19 cellular contexts compared by ENCODE assay signal in genomic region chr7:3021825-3022224, GRCh38. TPM values are rescaled to one million over a fixed set of nuclear protein-coding genes. Genes with fewer than 3 reads are reported as not detected.
A peak's percentile ranks its signal among the peaks of the same experiment; 100 is the strongest.
DNase-seq lines count a peak whose midpoint lies in the region; ATAC-seq and TF ChIP-seq lines count a peak whose summit lies in the region.
"Had no signal": no experiment of that assay in that cellular context is flagged by ENCODE, and none has a peak within 500 bp of the region (broad histone marks: within the 10 kb centered on the region; RNA-seq: fewer than 3 reads in every experiment).

No MANE protein-coding gene starts in this region.

- H2AFZ ChIP-seq in OCI-LY7 (ENCODE audit: low read length), result no peak overlapping the region

- H3K4me1 ChIP-seq in right atrium auricular region (no peaks in the 10 kb centered on the region), OCI-LY7 (ENCODE audit: insufficient read depth, low read length, poor library complexity, severe bottlenecking) (peaks cover 5% of the 10 kb centered on the region)
- H3K4me1 ChIP-seq: BE2C, Peyer's patch had no signal

- H3K9me3 ChIP-seq in right atrium auricular region (peaks cover 0 to 41% of the 10 kb centered on the region in 2 donors), OCI-LY7 (ENCODE audit: low read length) (peaks cover 27% of the 10 kb centered on the region; the same call in 1 of the 2 replicates)
- H3K9me3 ChIP-seq: BE2C had no signal

- no peaks in the 10 kb centered on the region for H3K9me2 ChIP-seq in OCI-LY7 (ENCODE audit: insufficient read depth, low read length)

- H3K36me3 ChIP-seq in right atrium auricular region (no peaks in the 10 kb centered on the region), OCI-LY7 (ENCODE audit: insufficient read depth, low read length) (peaks cover 48% of the 10 kb centered on the region)
- H3K36me3 ChIP-seq: BE2C, Peyer's patch had no signal

- POLR2A ChIA-PET in activated B cell treated with CpG ODN at 0.5 μM for 24 hours (lab: Charles Lee), result no interaction called here
- POLR2A ChIA-PET in OCI-LY7 (lab: Charles Lee), result interaction anchor here (0.6 kb wide), 1 partner anchor 64 kb away, joined by 7 read pairs; no protein-coding TSS in a partner anchor

- H4K20me1 ChIP-seq in OCI-LY7 (ENCODE audit: insufficient read depth, low read length), result no peaks in the 10 kb centered on the region

- H3K79me2 ChIP-seq in OCI-LY7 (ENCODE audit: insufficient read depth, low read depth, low read length), result peaks cover 3% of the 10 kb centered on the region; the same call in 1 of the 2 replicates

- DNase-seq in activated T-cell treated with anti-CD3 and anti-CD28 coated beads, Interleukin-2, amount 50 U/mL, for 72 hours, result no peak
- no peak for DNase-seq in activated T-cell treated with anti-CD3 and anti-CD28 coated beads, Interleukin-2, amount 50 U/mL, for 48 hours
- DNase-seq in activated B cell treated with CpG ODN at 0.5 μM for 24 hours, result no peak
- no peak for DNase-seq in immature natural killer cell
- DNase-seq in right atrium auricular region (ENCODE audit: low spot score), result no peak
- DNase-seq in OCI-LY7 (ENCODE audit: low spot score), result no peak
- DNase-seq: BE2C; Calu3; CD4-positive, alpha-beta memory T cell; DMS53; EL; MM.1S; NCI-H1092; NCI-H1436 treated with DMSO at 0.1 percent for 48 hours; NCI-H2029 had no signal

- no peak for TF ChIP-seq CTCF in activated B cell treated with CpG ODN at 0.5 μM for 24 hours (IDR thresholded peaks at IDR 0.05)
- TF ChIP-seq CTCF in right atrium auricular region (IDR thresholded peaks at IDR 0.05), result no peak
- no peak for TF ChIP-seq CTCF in OCI-LY7 (conservative IDR thresholded peaks at IDR 0.05; ENCODE audit: low read length)

- H3K36me3 Mint-ChIP-seq in activated T-cell treated with anti-CD3 and anti-CD28 coated beads, Interleukin-2, amount 50 U/mL, for 72 hours (ENCODE audit: insufficient read depth in 2 of 2), result peaks cover 33 to 58% of the 10 kb centered on the region in 2 donors
- H3K36me3 Mint-ChIP-seq in activated B cell treated with CpG ODN at 0.5 μM for 24 hours (ENCODE audit: low read depth) (peaks cover 76% of the 10 kb centered on the region), immature natural killer cell (peaks cover 38 to 52% (median 50%) of the 10 kb centered on the region in 3 donors)
- peaks cover 83% of the 10 kb centered on the region for H3K36me3 Mint-ChIP-seq in stimulated activated memory B cell treated with anti-CD40 and anti-IgM and Interleukin-4, amounts not matched to agents 10 μg/mL and 1 μg/mL and 100 μg/mL, for 72 hours

- H3K27ac ChIP-seq in right atrium auricular region (no peak overlapping the region), OCI-LY7 (ENCODE audit: low read depth, low read length, poor library complexity, severe bottlenecking) (no peak overlapping the region)
- H3K27ac ChIP-seq: Peyer's patch had no signal

- no peaks in the 10 kb centered on the region for H3K27me3 Mint-ChIP-seq in activated T-cell treated with anti-CD3 and anti-CD28 coated beads, Interleukin-2, amount 50 U/mL, for 72 hours (ENCODE audit: low read depth)
- H3K27me3 Mint-ChIP-seq in activated B cell treated with CpG ODN at 0.5 μM for 24 hours (no peaks in the 10 kb centered on the region), immature natural killer cell (ENCODE audit: low read depth in 3 of 3) (peaks cover 0 to 6% (median 0%) of the 10 kb centered on the region in 3 donors)
- H3K27me3 Mint-ChIP-seq in stimulated activated memory B cell treated with anti-CD40 and anti-IgM and Interleukin-4, amounts not matched to agents 10 μg/mL and 1 μg/mL and 100 μg/mL, for 72 hours, result no peaks in the 10 kb centered on the region
- H3K27me3 Mint-ChIP-seq: CD4-positive, alpha-beta memory T cell had no signal

- no peak overlapping the region for H3K4me3 Mint-ChIP-seq in activated T-cell treated with anti-CD3 and anti-CD28 coated beads, Interleukin-2, amount 50 U/mL, for 72 hours
- H3K4me3 Mint-ChIP-seq in activated B cell treated with CpG ODN at 0.5 μM for 24 hours (no peak overlapping the region), immature natural killer cell (peak overlapping the region in 1 of 5 donors; percentile 3)
- no peak overlapping the region for H3K4me3 Mint-ChIP-seq in stimulated activated memory B cell treated with anti-CD40 and anti-IgM and Interleukin-4, amounts not matched to agents 10 μg/mL and 1 μg/mL and 100 μg/mL, for 72 hours

- ATAC-seq in activated T-cell treated with anti-CD3 and anti-CD28 coated beads, Interleukin-2, amount 50 U/mL, for 72 hours (replicated peaks in 1 of 2), result no peak
- ATAC-seq in activated B cell treated with CpG ODN at 0.5 μM for 24 hours (ENCODE audit: low read depth), result no peak
- ATAC-seq in stimulated activated memory B cell treated with anti-CD40 and anti-IgM and Interleukin-4, amounts not matched to agents 10 μg/mL and 1 μg/mL and 100 μg/mL, for 72 hours, result no peak
- ATAC-seq: Right ventricle myocardium inferior had no signal

- H3K4me3 ChIP-seq in right atrium auricular region, result no peak overlapping the region
- H3K4me3 ChIP-seq in OCI-LY7 (ENCODE audit: low read depth, low read length, poor library complexity, severe bottlenecking), result no peak overlapping the region
- H3K4me3 ChIP-seq: Peyer's patch had no signal

- H3K27me3 ChIP-seq in right atrium auricular region, result no peaks in the 10 kb centered on the region
- H3K27me3 ChIP-seq: BE2C, Peyer's patch had no signal

- peaks cover 12% of the 10 kb centered on the region for H3K4me1 Mint-ChIP-seq in activated T-cell treated with anti-CD3 and anti-CD28 coated beads, Interleukin-2, amount 50 U/mL, for 72 hours (ENCODE audit: low read depth)
- peaks cover 28% of the 10 kb centered on the region for H3K4me1 Mint-ChIP-seq in activated B cell treated with CpG ODN at 0.5 μM for 24 hours
- H3K4me1 Mint-ChIP-seq in immature natural killer cell, result peaks cover 57 to 83% of the 10 kb centered on the region in 2 donors
- H3K4me1 Mint-ChIP-seq in stimulated activated memory B cell treated with anti-CD40 and anti-IgM and Interleukin-4, amounts not matched to agents 10 μg/mL and 1 μg/mL and 100 μg/mL, for 72 hours, result peaks cover 38% of the 10 kb centered on the region

- no TSS peak for BruUV-seq in OCI-LY7 (replicated peaks; lab: Mats Ljungman, UMichigan)

- intact Hi-C loops in activated B cell treated with CpG ODN at 0.5 μM for 24 hours (cut with micrococcal nuclease) (loop anchor here (5.0 kb wide), 1 partner anchor 45 kb away; no protein-coding TSS in a partner anchor), OCI-LY7 (cut with micrococcal nuclease; ENCODE audit: unreplicated experiment) (no loop called here)

- peak overlapping the region; percentile 47 for H3K27ac Mint-ChIP-seq in activated T-cell treated with anti-CD3 and anti-CD28 coated beads, Interleukin-2, amount 50 U/mL, for 72 hours
- H3K27ac Mint-ChIP-seq in activated B cell treated with CpG ODN at 0.5 μM for 24 hours (peak overlapping the region; percentile 25), immature natural killer cell (peak overlapping the region; percentile 42 to 84 (median 76))
- H3K27ac Mint-ChIP-seq in stimulated activated memory B cell treated with anti-CD40 and anti-IgM and Interleukin-4, amounts not matched to agents 10 μg/mL and 1 μg/mL and 100 μg/mL, for 72 hours, result peak overlapping the region; percentile 44

- peaks cover 16 to 23% of the 10 kb centered on the region in 2 donors for H3K9me3 Mint-ChIP-seq in activated T-cell treated with anti-CD3 and anti-CD28 coated beads, Interleukin-2, amount 50 U/mL, for 72 hours
- H3K9me3 Mint-ChIP-seq in activated B cell treated with CpG ODN at 0.5 μM for 24 hours (peaks cover 24% of the 10 kb centered on the region), immature natural killer cell (peaks cover 6 to 20% (median 12%) of the 10 kb centered on the region in 6 donors)
- peaks cover 16% of the 10 kb centered on the region for H3K9me3 Mint-ChIP-seq in stimulated activated memory B cell treated with anti-CD40 and anti-IgM and Interleukin-4, amounts not matched to agents 10 μg/mL and 1 μg/mL and 100 μg/mL, for 72 hours

- no peak overlapping the region for H3K4me2 ChIP-seq in OCI-LY7 (ENCODE audit: low read length)

- CTCF ChIA-PET in activated B cell treated with CpG ODN at 0.5 μM for 24 hours (lab: Charles Lee), result no interaction called here
- CTCF ChIA-PET in OCI-LY7 (lab: Charles Lee; ENCODE audit: unreplicated experiment), result no interaction called here

RNA-seq across cellular contexts. Expression of gene CARD11, which starts 21.8 kb away (rescaled TPM):
- 100 to 1,000 TPM; 101 to 114 TPM for total RNA-seq in activated T-cell treated with anti-CD3 and anti-CD28 coated beads, Interleukin-2, amount 50 U/mL, for 72 hours
- 107 and 114 TPM in 2 replicates for total RNA-seq in activated B cell treated with CpG ODN at 0.5 μM for 24 hours
- polyA plus RNA-seq in immature natural killer cell, result 10 to 100 TPM in 2 of 3 donors, 1 to 10 TPM in 1; 3.3 to 76.5 (median 18.7) TPM
- total RNA-seq in right atrium auricular region, result under 1 TPM; 0.22 to 0.55 TPM
- total RNA-seq in OCI-LY7 (2014; rRNA removed; shearing (Covaris generic)), result 32.5 and 33.8 TPM in 2 replicates
- total RNA-seq in OCI-LY7 (2022), result 62.8 and 63.5 TPM in 2 replicates
- total RNA-seq: LHCN-M2 had no signal

Comparison
In these comparisons a context has a peak if more than half of its experiments do, and no peak if none do; other contexts are left out.
1. H3K27ac Mint-ChIP-seq: peak in every context shown above with its lines; median percentile 76 in immature natural killer cell; 47 in activated T-cell treated with anti-CD3 and anti-CD28 coated beads, Interleukin-2, amount 50 U/mL, for 72 hours; 44 in stimulated activated memory B cell treated with anti-CD40 and anti-IgM and Interleukin-4, amounts not matched to agents 10 μg/mL and 1 μg/mL and 100 μg/mL, for 72 hours; 25 in activated B cell treated with CpG ODN at 0.5 μM for 24 hours.
2. RNA of gene CARD11, which starts 21.8 kb away (total RNA-seq): 101 to 114 TPM in activated T-cell treated with anti-CD3 and anti-CD28 coated beads, Interleukin-2, amount 50 U/mL, for 72 hours, 107 to 114 TPM in activated B cell treated with CpG ODN at 0.5 μM for 24 hours and 32.5 to 63.5 TPM in OCI-LY7; 0.22 to 0.55 TPM in right atrium auricular region; every median in the first group is over 10 times any median in the second.